Comparison of ENCODE assay signal across 20 cellular contexts in genomic region chr11:34332524-34332923, GRCh38. TPM values are rescaled to one million over a fixed set of nuclear protein-coding genes. Genes with fewer than 3 reads are reported as not detected.
A peak's percentile ranks its signal among the peaks of the same experiment; 100 is the strongest.
DNase-seq lines count a peak whose midpoint lies in the region; ATAC-seq and TF ChIP-seq lines count a peak whose summit lies in the region.
"Had no signal": no experiment of that assay in that cellular context is flagged by ENCODE, and none has a peak within 500 bp of the region (broad histone marks: within the 10 kb centered on the region; RNA-seq: fewer than 3 reads in every experiment).

No MANE protein-coding gene starts in this region.

- CTCF ChIA-PET in WTC11 (lab: Charles Lee): interaction anchor here (1.4 kb wide), 1 partner anchor 159 kb away, joined by 8 read pairs; no protein-coding TSS in a partner anchor

- H3K36me3 Mint-ChIP-seq in WTC11 (no peaks in the 10 kb centered on the region), mesothelial cell of epicardium (no peaks in the 10 kb centered on the region)
- H3K36me3 Mint-ChIP-seq in activated T-cell treated with anti-CD3 and anti-CD28 coated beads, Interleukin-2, amount 50 U/mL, for 4 hours (ENCODE audit: insufficient read depth): no peaks in the 10 kb centered on the region

- H3K27me3 Mint-ChIP-seq in WTC11 (ENCODE audit: low read depth) (no peaks in the 10 kb centered on the region), mesothelial cell of epicardium (ENCODE audit: low read depth) (peaks cover 9% of the 10 kb centered on the region)
- H3K27me3 Mint-ChIP-seq in activated T-cell treated with anti-CD3 and anti-CD28 coated beads, Interleukin-2, amount 50 U/mL, for 4 hours (ENCODE audit: low read depth): peaks cover 8% of the 10 kb centered on the region

- no peak overlapping the region for H3K27ac Mint-ChIP-seq in WTC11
- peak overlapping the region; percentile 37 for H3K27ac Mint-ChIP-seq in mesothelial cell of epicardium
- H3K27ac Mint-ChIP-seq: CD4-positive, alpha-beta T cell had no signal

- peak; percentile 46; the same call in 1 of the 2 replicates for ATAC-seq in WTC11
- ATAC-seq in esophagus mucosa: no peak
- no peak for ATAC-seq in activated T-cell treated with anti-CD3 and anti-CD28 coated beads, Interleukin-2, amount 50 U/mL, for 4 hours
- ATAC-seq: activated T-cell treated with anti-CD3 and anti-CD28 coated beads, Interleukin-2, amount 50 U/mL, for 72 hours; heart left ventricle had no signal

- peaks cover 35% of the 10 kb centered on the region for H3K4me1 Mint-ChIP-seq in WTC11
- peaks cover 15% of the 10 kb centered on the region for H3K4me1 Mint-ChIP-seq in mesothelial cell of epicardium
- no peaks in the 10 kb centered on the region for H3K4me1 Mint-ChIP-seq in activated T-cell treated with anti-CD3 and anti-CD28 coated beads, Interleukin-2, amount 50 U/mL, for 4 hours (ENCODE audit: low read depth)

- H3K4me3 Mint-ChIP-seq in WTC11: no peak overlapping the region
- H3K4me3 Mint-ChIP-seq in mesothelial cell of epicardium: no peak overlapping the region
- H3K4me3 Mint-ChIP-seq in activated T-cell treated with anti-CD3 and anti-CD28 coated beads, Interleukin-2, amount 50 U/mL, for 4 hours: no peak overlapping the region
- H3K4me3 Mint-ChIP-seq: activated T-cell treated with anti-CD3 and anti-CD28 coated beads, Interleukin-2, amount 50 U/mL, for 72 hours; CD4-positive, alpha-beta T cell had no signal

- DNase-seq in DMS53 (lab: John Stamatoyannopoulos, UW): peak; percentile 78
- peak; percentile 79 for DNase-seq in NCI-H146 treated with DMSO at 0.1 percent for 48 hours (lab: John Stamatoyannopoulos, UW; ENCODE audit: unreplicated experiment)
- DNase-seq in WTC11 (ENCODE audit: low spot score): peak; percentile 16
- DNase-seq in mesothelial cell of epicardium (ENCODE audit: low spot score in 2 of 2, unreplicated experiment in 2 of 2): no peak
- DNase-seq in activated CD4-positive, CD25-positive, alpha-beta regulatory T cell treated with anti-CD3 and anti-CD28 coated beads, Interleukin-2, amount 50 U/mL, for 72 hours: no peak
- no peak for DNase-seq in activated T-cell treated with anti-CD3 and anti-CD28 coated beads, Interleukin-2, amount 50 U/mL, for 4 hours
- DNase-seq: activated CD4-positive, alpha-beta T cell treated with anti-CD3 and anti-CD28 coated beads for 4 hours; activated naive CD4-positive, alpha-beta T cell treated with anti-CD3 and anti-CD28 coated beads, Interleukin-2, amount 50 U/mL, for 16 hours; activated T-cell treated with anti-CD3 and anti-CD28 coated beads, Interleukin-2, amount 50 U/mL, for 72 hours; CD4-positive, alpha-beta T cell; DND-41; dorsolateral prefrontal cortex; heart left ventricle; left ventricle myocardium inferior; mucosa of descending colon; NCI-H524; SHP77; sigmoid colon; stimulated activated CD4-positive, alpha-beta T cell treated with anti-CD3 and anti-CD28 coated beads, Interleukin-15, amount 100 ng/mL, for 24 hours had no signal

- TF ChIP-seq CTCF in WTC11 (IDR thresholded peaks at IDR 0.05) (no peak), mesothelial cell of epicardium (IDR thresholded peaks at IDR 0.05; ENCODE audit: unreplicated experiment) (no peak)

- H3K9me3 Mint-ChIP-seq in WTC11 (no peaks in the 10 kb centered on the region), mesothelial cell of epicardium (no peaks in the 10 kb centered on the region)
- H3K9me3 Mint-ChIP-seq in activated T-cell treated with anti-CD3 and anti-CD28 coated beads, Interleukin-2, amount 50 U/mL, for 4 hours: no peaks in the 10 kb centered on the region
- H3K9me3 Mint-ChIP-seq: activated T-cell treated with anti-CD3 and anti-CD28 coated beads, Interleukin-2, amount 50 U/mL, for 72 hours; CD4-positive, alpha-beta T cell had no signal

- POLR2A ChIA-PET in WTC11 (lab: Charles Lee): interaction anchor here (1.5 kb wide), 1 partner anchor 51 kb away, joined by 3 read pairs; no protein-coding TSS in a partner anchor

TF ChIP-seq in WTC11, 78 proteins besides CTCF, POLR2A, EP300 and RAD21:
- TF ChIP-seq, protein P1, sequence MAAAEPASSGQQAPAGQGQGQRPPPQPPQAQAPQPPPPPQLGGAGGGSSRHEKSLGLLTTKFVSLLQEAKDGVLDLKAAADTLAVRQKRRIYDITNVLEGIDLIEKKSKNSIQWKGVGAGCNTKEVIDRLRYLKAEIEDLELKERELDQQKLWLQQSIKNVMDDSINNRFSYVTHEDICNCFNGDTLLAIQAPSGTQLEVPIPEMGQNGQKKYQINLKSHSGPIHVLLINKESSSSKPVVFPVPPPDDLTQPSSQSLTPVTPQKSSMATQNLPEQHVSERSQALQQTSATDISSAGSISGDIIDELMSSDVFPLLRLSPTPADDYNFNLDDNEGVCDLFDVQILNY (CRISPR knock-in tag; IDR thresholded peaks at IDR 0.05): no peak
- TF ChIP-seq ERG (CRISPR knock-in tag; IDR thresholded peaks at IDR 0.05) (no peak), ZBTB43 (CRISPR knock-in tag; IDR thresholded peaks at IDR 0.05) (no peak), NR3C1 (CRISPR knock-in tag; conservative IDR thresholded peaks at IDR 0.05; ENCODE audit: low read depth) (no peak), ZNF138 (CRISPR knock-in tag; conservative IDR thresholded peaks at IDR 0.05) (no peak), IRF1 (CRISPR knock-in tag; IDR thresholded peaks at IDR 0.05) (no peak), HMGA2 (CRISPR knock-in tag; IDR thresholded peaks at IDR 0.05) (no peak), SOX15 (CRISPR knock-in tag; IDR thresholded peaks at IDR 0.05) (no peak), RORB (CRISPR knock-in tag; IDR thresholded peaks at IDR 0.05) (no peak), PRRX2 (CRISPR knock-in tag; IDR thresholded peaks at IDR 0.05) (no peak), EMX1 (CRISPR knock-in tag; IDR thresholded peaks at IDR 0.05) (no peak), E2F4 (CRISPR knock-in tag; IDR thresholded peaks at IDR 0.05; ENCODE audit: borderline replicate concordance, low read depth) (no peak), OVOL2 (CRISPR knock-in tag; IDR thresholded peaks at IDR 0.05; ENCODE audit: borderline replicate concordance) (no peak), USF2 (CRISPR knock-in tag; IDR thresholded peaks at IDR 0.05) (no peak), ZNF396 (CRISPR knock-in tag; IDR thresholded peaks at IDR 0.05; ENCODE audit: borderline replicate concordance) (no peak)
- TF ChIP-seq, protein P2, sequence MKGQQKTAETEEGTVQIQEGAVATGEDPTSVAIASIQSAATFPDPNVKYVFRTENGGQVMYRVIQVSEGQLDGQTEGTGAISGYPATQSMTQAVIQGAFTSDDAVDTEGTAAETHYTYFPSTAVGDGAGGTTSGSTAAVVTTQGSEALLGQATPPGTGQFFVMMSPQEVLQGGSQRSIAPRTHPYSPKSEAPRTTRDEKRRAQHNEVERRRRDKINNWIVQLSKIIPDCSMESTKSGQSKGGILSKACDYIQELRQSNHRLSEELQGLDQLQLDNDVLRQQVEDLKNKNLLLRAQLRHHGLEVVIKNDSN (CRISPR knock-in tag; IDR thresholded peaks at IDR 0.05): no peak
TF ChIP-seq in WTC11: peak in this region for 0.

RNA-seq across cellular contexts. Expression of gene ABTB2, which starts 25.3 kb away (rescaled TPM):
- total RNA-seq in WTC11 (2021): 7.9 to 12.8 TPM (median 8.4 TPM) in 3 replicates
- total RNA-seq in mesothelial cell of epicardium: 2.6 to 3.1 TPM (median 2.7 TPM) in 3 replicates
- 3.4 TPM for total RNA-seq in esophagus mucosa
- 1 to 10 TPM; 7.7 to 9.0 (median 8.6) TPM for total RNA-seq in activated T-cell treated with anti-CD3 and anti-CD28 coated beads, Interleukin-2, amount 50 U/mL, for 4 hours

Comparison
In these comparisons a context has a peak if more than half of its experiments do, and no peak if none do; other contexts are left out.
1. DNase-seq: peak in DMS53 (single experiment), NCI-H146 treated with DMSO at 0.1 percent for 48 hours (single experiment) and WTC11 (single experiment); none in mesothelial cell of epicardium (0 of 2), activated CD4-positive, CD25-positive, alpha-beta regulatory T cell treated with anti-CD3 and anti-CD28 coated beads, Interleukin-2, amount 50 U/mL, for 72 hours (single experiment) and activated T-cell treated with anti-CD3 and anti-CD28 coated beads, Interleukin-2, amount 50 U/mL, for 4 hours (single experiment).